In the genomic region with DNA sequence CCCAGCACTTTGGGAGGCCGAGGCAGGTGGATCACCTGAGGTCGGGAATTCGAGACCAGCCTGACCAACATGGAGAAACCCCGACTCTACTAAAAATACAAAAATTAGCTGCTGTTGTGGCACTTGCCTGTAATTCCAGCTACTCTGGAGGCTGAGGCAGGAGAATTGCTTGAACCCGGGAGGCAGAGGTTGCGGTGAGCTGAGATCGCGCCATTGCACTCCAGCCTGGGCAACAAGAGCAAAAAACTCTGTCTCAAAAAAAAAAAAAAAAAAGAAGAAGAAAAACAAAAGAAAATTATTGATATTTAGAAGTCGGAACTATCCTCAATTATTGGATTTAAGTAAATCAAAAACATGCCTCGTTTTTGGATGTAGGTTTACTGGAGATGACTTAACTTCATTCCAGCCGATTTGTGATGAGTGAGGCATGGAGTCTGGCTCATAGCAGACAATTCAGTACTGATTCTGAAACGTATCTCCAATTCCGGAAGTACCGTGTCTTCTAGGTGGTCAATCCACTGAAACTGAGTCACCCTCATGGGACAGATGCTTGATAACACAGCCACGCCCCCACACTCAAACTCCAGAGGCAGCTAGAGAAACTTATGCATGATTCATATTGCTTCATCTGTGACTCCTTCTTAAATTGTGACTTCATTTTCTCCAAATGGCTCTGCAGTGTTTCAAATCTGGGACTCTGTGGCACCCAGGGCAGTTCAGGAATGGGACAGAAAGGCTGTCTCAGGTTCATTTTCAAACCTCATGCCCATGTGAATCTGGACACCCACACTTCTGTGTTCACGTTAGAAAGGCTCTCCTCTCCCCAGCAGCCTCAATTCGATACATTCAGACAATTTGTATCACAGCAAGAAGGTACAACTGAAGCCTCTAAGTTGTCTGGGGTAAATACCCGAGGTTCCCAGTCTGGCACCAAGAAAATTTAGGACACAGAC, we compare ENCODE assay signal across 9 cellular contexts.
DNase-seq lines count a peak whose midpoint lies in the region; ATAC-seq, FAIRE-seq and TF ChIP-seq lines count a peak whose summit lies in the region.
"Had no signal": no experiment of that assay in that cellular context is flagged by ENCODE, and none has a peak within 500 bp of the region (broad histone marks: within the 10 kb centered on the region; RNA-seq: fewer than 3 reads in every experiment).

No MANE protein-coding gene starts in this region.

- H3K79me2 ChIP-seq in K562 (ENCODE audit: control insufficient read depth, insufficient read depth, low read length) (no peaks in the 10 kb centered on the region), osteoblast (ENCODE audit: insufficient read depth, low read length) (no peaks in the 10 kb centered on the region)

- H2AFZ ChIP-seq in K562 (ENCODE audit: low read depth, low read length) (peak overlapping the region; percentile 79), osteoblast (ENCODE audit: low read length) (peak overlapping the region; percentile 13)

- WGBS in K562 (ENCODE audit: insufficient coverage, low coverage, missing lambda C conversion rate) = 30% methylated on average over 15 of the region's 18 CpGs

- no peaks in the 10 kb centered on the region for H4K20me1 ChIP-seq in BLaER1 treated with 17β-estradiol and CSF1 and Interleukin-3, amounts not matched to agents 10 nM and 100 nM
- H4K20me1 ChIP-seq in K562 (replicated peaks; ENCODE audit: control insufficient read depth, insufficient read depth, low read length) = no peaks in the 10 kb centered on the region
- H4K20me1 ChIP-seq in osteoblast (ENCODE audit: insufficient read depth, low read length) = no peaks in the 10 kb centered on the region

- TF ChIP-seq POLR2A in K562 (conservative IDR thresholded peaks at IDR 0.05) = no peak

- H3K27me3 ChIP-seq in BLaER1 treated with 17β-estradiol and CSF1 and Interleukin-3, amounts not matched to agents 10 nM and 100 nM = no peaks in the 10 kb centered on the region
- H3K27me3 ChIP-seq in K562 (ENCODE audit: control insufficient read depth in 2 of 2, insufficient read depth in 2 of 2, low read length in 2 of 2) = 0 out of 5 replicates have a peak, but pooled peaks cover 0 to 2% of the 10 kb centered on the region in 2 experiments
- no peaks in the 10 kb centered on the region for H3K27me3 ChIP-seq in osteoblast (ENCODE audit: insufficient read depth, low read length)

- peaks cover 0 to 54% (median 17%) of the 10 kb centered on the region in 10 experiments; a peak in 14 of 20 replicates for H3K4me1 ChIP-seq in BLaER1 treated with 17β-estradiol and CSF1 and Interleukin-3, amounts not matched to agents 10 nM and 100 nM
- H3K4me1 ChIP-seq in K562 (replicated peaks in 1 of 2; ENCODE audit: control insufficient read depth in 2 of 2, insufficient read depth in 2 of 2, low read length in 2 of 2) = peaks cover 3 to 44% of the 10 kb centered on the region in 2 experiments
- peaks cover 41% of the 10 kb centered on the region for H3K4me1 ChIP-seq in osteoblast (ENCODE audit: insufficient read depth, low read length)

- H3K9ac ChIP-seq in BLaER1 treated with 17β-estradiol and CSF1 and Interleukin-3, amounts not matched to agents 10 nM and 100 nM = peak overlapping the region in 1 of 11 experiments; percentile 30; a peak in 1 of 22 replicates
- peak overlapping the region; percentile 53 to 77; a peak in 3 of 4 replicates for H3K9ac ChIP-seq in K562 (ENCODE audit: insufficient read depth in 1 of 2, low read depth in 2 of 2, low read length in 2 of 2)

- no peaks in the 10 kb centered on the region for H3K9me1 ChIP-seq in K562 (ENCODE audit: control insufficient read depth, insufficient read depth, low read length)

- POLR2A ChIA-PET in K562 (lab: Yijun Ruan, JAX) = interaction anchor here (0.7 to 1.7 kb wide), 5 partner anchors 14 to 1128 kb away, joined by 3 to 7 read pairs (median 4); no protein-coding TSS in a partner anchor

- TF ChIP-seq CTCF in K562 (IDR thresholded peaks at IDR 0.05 in 2 of 3, conservative IDR thresholded peaks at IDR 0.05 in 1 of 3; ENCODE audit: insufficient read depth in 2 of 3, low read depth in 1 of 3, low read length in 3 of 3) (no peak), osteoblast (IDR thresholded peaks at IDR 0.05; ENCODE audit: extremely low read depth, low read depth, low read length) (no peak)

- no peak overlapping the region for H3K4me3 ChIP-seq in BLaER1 treated with 17β-estradiol and CSF1 and Interleukin-3, amounts not matched to agents 10 nM and 100 nM
- no peak overlapping the region for H3K4me3 ChIP-seq in K562
- peak overlapping the region; percentile 22 for H3K4me3 ChIP-seq in osteoblast (ENCODE audit: insufficient read depth, low read length)
- H3K4me3 ChIP-seq: SK-N-MC had no signal

- peak overlapping the region in 8 of 11 experiments; percentile 2 to 63 (median 39); a peak in 13 of 22 replicates for H3K4me2 ChIP-seq in BLaER1 treated with 17β-estradiol and CSF1 and Interleukin-3, amounts not matched to agents 10 nM and 100 nM
- H3K4me2 ChIP-seq in K562 (ENCODE audit: insufficient read depth, low read length) (peak overlapping the region; percentile 65), osteoblast (ENCODE audit: insufficient read depth, low read length) (peak overlapping the region; percentile 69)

- in situ Hi-C loops in K562 (cut with MboI) = no loop called here

- FAIRE-seq in K562 (lab: Jason Lieb, UNC) = peak; percentile 99

- H3K36me3 ChIP-seq in BLaER1 treated with 17β-estradiol and CSF1 and Interleukin-3, amounts not matched to agents 10 nM and 100 nM = no peaks in the 10 kb centered on the region
- no peaks in the 10 kb centered on the region for H3K36me3 ChIP-seq in K562 (ENCODE audit: control insufficient read depth, insufficient read depth, low read length)
- no peaks in the 10 kb centered on the region for H3K36me3 ChIP-seq in osteoblast (ENCODE audit: insufficient read depth, low read length)

- peak overlapping the region in 5 of 11 experiments; percentile 8 to 57 (median 14); a peak in 6 of 22 replicates for H3K27ac ChIP-seq in BLaER1 treated with 17β-estradiol and CSF1 and Interleukin-3, amounts not matched to agents 10 nM and 100 nM
- peak overlapping the region; percentile 55; the same call in 2 of the 3 replicates for H3K27ac ChIP-seq in K562 (ENCODE audit: extremely low read depth, low read depth, low read length)
- peak overlapping the region; percentile 73 for H3K27ac ChIP-seq in osteoblast (ENCODE audit: low read depth, low read length)
- H3K27ac ChIP-seq: SK-N-MC had no signal

- no peaks in the 10 kb centered on the region for H3K9me3 ChIP-seq in BLaER1 treated with 17β-estradiol and CSF1 and Interleukin-3, amounts not matched to agents 10 nM and 100 nM (replicated peaks in 1 of 11)
- H3K9me3 ChIP-seq in K562 (replicated peaks; ENCODE audit: control insufficient read depth, insufficient read depth, low read depth, low read length) = no peaks in the 10 kb centered on the region
- no peaks in the 10 kb centered on the region for H3K9me3 ChIP-seq in osteoblast (ENCODE audit: low read depth, low read length)

- no TSS peak for BruUV-seq in K562 (replicated peaks; lab: Mats Ljungman, UMichigan)

- intact Hi-C loops in K562 (cut with micrococcal nuclease) = no loop called here

- CTCF ChIA-PET in K562 (lab: Yijun Ruan, JAX; ENCODE audit: low intra/inter-chr PET ratio) = no interaction called here

- TF ChIP-seq EP300 in K562 (IDR thresholded peaks at IDR 0.05; ENCODE audit: low read length) = peak; percentile 86

- DNase-seq in M059J (ENCODE audit: low read depth) (peak; percentile 99), K562 (ENCODE audit: extremely low read depth in 1 of 4, low spot score in 3 of 4) (peak; percentile 80 to 93 (median 83)), osteoblast (ENCODE audit: insufficient read length, low spot score, missing footprints) (peak; percentile 86), GM19238 (ENCODE audit: insufficient read length, low spot score) (no peak)

- no peak for TF ChIP-seq RAD21 in K562 (CRISPR knock-in tag; conservative IDR thresholded peaks at IDR 0.05 in 1 of 2, IDR thresholded peaks at IDR 0.05 in 1 of 2)

- ATAC-seq in K562 = peak; percentile 89
- no peak for ATAC-seq in GM19463 (IDR thresholded peaks at IDR 0.05; ENCODE audit: unreplicated experiment)
- ATAC-seq in HG03469 (IDR thresholded peaks at IDR 0.05; ENCODE audit: unreplicated experiment) = no peak
- ATAC-seq in HG03108 (IDR thresholded peaks at IDR 0.05; ENCODE audit: unreplicated experiment) = no peak

TF ChIP-seq in K562, 482 proteins besides CTCF, POLR2A, EP300 and RAD21 (continues in another document):
- no peak for TF ChIP-seq ZNF41 (CRISPR knock-in tag; conservative IDR thresholded peaks at IDR 0.05)
- no peak for TF ChIP-seq ARNT (IDR thresholded peaks at IDR 0.05)
- no peak for TF ChIP-seq THAP12 (CRISPR knock-in tag; IDR thresholded peaks at IDR 0.05)
- TF ChIP-seq PHB (CRISPR knock-in tag; IDR thresholded peaks at IDR 0.05) = no peak
- TF ChIP-seq ZNF79 (CRISPR knock-in tag; IDR thresholded peaks at IDR 0.05; ENCODE audit: low read depth) = no peak
- no peak for TF ChIP-seq FOXP1 (CRISPR knock-in tag; IDR thresholded peaks at IDR 0.05)
- TF ChIP-seq FOSL1 (tag; conservative IDR thresholded peaks at IDR 0.05) = peak; percentile 97
- TF ChIP-seq ZNF778 (CRISPR knock-in tag; IDR thresholded peaks at IDR 0.05) = no peak
- no peak for TF ChIP-seq TAF9B (IDR thresholded peaks at IDR 0.05; ENCODE audit: partially characterized antibody)
